1 cellular context compared by ENCODE assay signal in the genomic region with DNA sequence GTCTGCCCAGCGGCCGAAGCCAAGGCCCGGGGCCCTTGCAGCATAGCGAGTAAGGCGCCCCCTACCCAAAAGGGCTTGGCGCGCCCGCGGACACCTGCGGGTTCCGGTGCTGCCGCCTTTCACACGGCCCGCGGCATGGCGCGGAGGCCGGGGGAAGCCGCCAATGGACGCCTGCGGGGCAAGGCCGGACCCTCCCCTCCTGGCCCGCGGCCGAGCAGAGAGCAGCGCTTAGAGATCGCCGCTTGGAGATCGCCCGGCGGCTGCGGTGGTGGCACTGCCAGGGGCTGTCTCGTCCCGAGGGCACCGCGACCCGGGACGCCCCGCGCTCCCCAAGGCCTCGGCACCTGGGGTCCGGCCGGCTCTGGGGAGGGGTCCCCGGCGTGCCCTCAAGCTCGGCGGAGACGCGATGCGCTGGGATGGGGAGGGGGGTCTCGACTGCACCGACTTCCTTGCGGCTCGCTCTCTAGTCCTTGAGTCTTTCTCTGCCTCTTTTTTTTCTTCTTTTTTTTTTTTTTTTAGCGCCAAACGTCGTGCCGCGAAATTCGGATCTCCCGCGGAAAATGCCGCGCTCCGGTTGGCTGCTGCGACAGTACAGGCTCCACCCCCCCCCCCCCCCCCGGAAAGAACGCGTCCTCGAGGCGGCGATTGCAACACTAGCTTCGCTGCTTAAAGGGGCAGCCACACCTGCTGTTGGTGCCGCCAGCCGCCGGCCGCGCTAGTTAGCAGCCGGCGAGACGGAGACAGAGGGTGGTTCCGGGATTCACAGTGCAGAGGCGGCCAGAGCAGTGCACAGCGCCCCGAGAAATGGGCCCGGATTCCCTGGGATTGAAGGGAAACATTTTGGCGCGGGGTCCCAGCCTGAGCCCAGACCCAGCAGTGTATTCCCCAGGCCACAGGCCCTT.
TF ChIP-seq lines count a peak whose summit lies in the region.

A gene with protein sequence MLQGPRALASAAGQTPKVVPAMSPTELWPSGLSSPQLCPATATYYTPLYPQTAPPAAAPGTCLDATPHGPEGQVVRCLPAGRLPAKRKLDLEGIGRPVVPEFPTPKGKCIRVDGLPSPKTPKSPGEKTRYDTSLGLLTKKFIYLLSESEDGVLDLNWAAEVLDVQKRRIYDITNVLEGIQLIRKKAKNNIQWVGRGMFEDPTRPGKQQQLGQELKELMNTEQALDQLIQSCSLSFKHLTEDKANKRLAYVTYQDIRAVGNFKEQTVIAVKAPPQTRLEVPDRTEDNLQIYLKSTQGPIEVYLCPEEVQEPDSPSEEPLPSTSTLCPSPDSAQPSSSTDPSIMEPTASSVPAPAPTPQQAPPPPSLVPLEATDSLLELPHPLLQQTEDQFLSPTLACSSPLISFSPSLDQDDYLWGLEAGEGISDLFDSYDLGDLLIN (minus strand): TSS at position 484 of the 902 bp plus-strand sequence. CDS start 440 bp downstream, at position 44.

TF ChIP-seq in HepG2, 621 proteins besides CTCF, POLR2A, EP300 and RAD21 (continued from another document and continues in another):
- TF ChIP-seq, protein P1, sequence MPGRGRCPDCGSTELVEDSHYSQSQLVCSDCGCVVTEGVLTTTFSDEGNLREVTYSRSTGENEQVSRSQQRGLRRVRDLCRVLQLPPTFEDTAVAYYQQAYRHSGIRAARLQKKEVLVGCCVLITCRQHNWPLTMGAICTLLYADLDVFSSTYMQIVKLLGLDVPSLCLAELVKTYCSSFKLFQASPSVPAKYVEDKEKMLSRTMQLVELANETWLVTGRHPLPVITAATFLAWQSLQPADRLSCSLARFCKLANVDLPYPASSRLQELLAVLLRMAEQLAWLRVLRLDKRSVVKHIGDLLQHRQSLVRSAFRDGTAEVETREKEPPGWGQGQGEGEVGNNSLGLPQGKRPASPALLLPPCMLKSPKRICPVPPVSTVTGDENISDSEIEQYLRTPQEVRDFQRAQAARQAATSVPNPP (CRISPR knock-in tag; IDR thresholded peaks at IDR 0.05): 0 out of 2 replicates have a peak, but pooled peaks have one; percentile 58
- TF ChIP-seq, protein P2, sequence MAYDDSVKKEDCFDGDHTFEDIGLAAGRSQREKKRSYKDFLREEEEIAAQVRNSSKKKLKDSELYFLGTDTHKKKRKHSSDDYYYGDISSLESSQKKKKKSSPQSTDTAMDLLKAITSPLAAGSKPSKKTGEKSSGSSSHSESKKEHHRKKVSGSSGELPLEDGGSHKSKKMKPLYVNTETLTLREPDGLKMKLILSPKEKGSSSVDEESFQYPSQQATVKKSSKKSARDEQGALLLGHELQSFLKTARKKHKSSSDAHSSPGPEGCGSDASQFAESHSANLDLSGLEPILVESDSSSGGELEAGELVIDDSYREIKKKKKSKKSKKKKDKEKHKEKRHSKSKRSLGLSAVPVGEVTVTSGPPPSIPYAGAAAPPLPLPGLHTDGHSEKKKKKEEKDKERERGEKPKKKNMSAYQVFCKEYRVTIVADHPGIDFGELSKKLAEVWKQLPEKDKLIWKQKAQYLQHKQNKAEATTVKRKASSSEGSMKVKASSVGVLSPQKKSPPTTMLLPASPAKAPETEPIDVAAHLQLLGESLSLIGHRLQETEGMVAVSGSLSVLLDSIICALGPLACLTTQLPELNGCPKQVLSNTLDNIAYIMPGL (CRISPR knock-in tag; IDR thresholded peaks at IDR 0.05; ENCODE audit: borderline replicate concordance in 1 of 2, low read depth in 1 of 2): peak in 1 of 2 experiments; percentile 68; a peak in 2 of 4 replicates
- TF ChIP-seq NONO (IDR thresholded peaks at IDR 0.05): no peak
- peak; percentile 20; the same call in 1 of the 2 replicates for TF ChIP-seq NONO (CRISPR knock-in tag; conservative IDR thresholded peaks at IDR 0.05)
- TF ChIP-seq ZNF678 (CRISPR knock-in tag; IDR thresholded peaks at IDR 0.05): 0 out of 2 replicates have a peak, but pooled peaks have one; percentile 31
- TF ChIP-seq ZMYM4 (CRISPR knock-in tag; IDR thresholded peaks at IDR 0.05): 0 out of 2 replicates have a peak, but pooled peaks have one; percentile 45
- TF ChIP-seq AKAP8 (CRISPR knock-in tag; IDR thresholded peaks at IDR 0.05): 0 out of 2 replicates have a peak, but pooled peaks have one; percentile 40
- TF ChIP-seq, protein P3, sequence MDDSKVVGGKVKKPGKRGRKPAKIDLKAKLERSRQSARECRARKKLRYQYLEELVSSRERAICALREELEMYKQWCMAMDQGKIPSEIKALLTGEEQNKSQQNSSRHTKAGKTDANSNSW (CRISPR knock-in tag; IDR thresholded peaks at IDR 0.05; ENCODE audit: borderline replicate concordance): no peak
- no peak for TF ChIP-seq ZNF577 (CRISPR knock-in tag; IDR thresholded peaks at IDR 0.05; ENCODE audit: borderline replicate concordance, low read depth)
- TF ChIP-seq ZNF589 (CRISPR knock-in tag; conservative IDR thresholded peaks at IDR 0.05): no peak; the same call in 1 of the 2 replicates
- no peak for TF ChIP-seq ZNF10 (CRISPR knock-in tag; IDR thresholded peaks at IDR 0.05; ENCODE audit: borderline replicate concordance, low read depth)
- TF ChIP-seq MAF1 (CRISPR knock-in tag; IDR thresholded peaks at IDR 0.05; ENCODE audit: borderline replicate concordance): no peak; the same call in 1 of the 2 replicates
- TF ChIP-seq ZNF879 (CRISPR knock-in tag; IDR thresholded peaks at IDR 0.05): peak; percentile 49; the same call in 1 of the 2 replicates
- 0 out of 2 replicates have a peak, but pooled peaks have one; percentile 47 for TF ChIP-seq RFXAP (CRISPR knock-in tag; IDR thresholded peaks at IDR 0.05; ENCODE audit: borderline replicate concordance)
- TF ChIP-seq KDM5A (IDR thresholded peaks at IDR 0.05; ENCODE audit: borderline replicate concordance, low read length): peak; percentile 69
- TF ChIP-seq, protein P4, sequence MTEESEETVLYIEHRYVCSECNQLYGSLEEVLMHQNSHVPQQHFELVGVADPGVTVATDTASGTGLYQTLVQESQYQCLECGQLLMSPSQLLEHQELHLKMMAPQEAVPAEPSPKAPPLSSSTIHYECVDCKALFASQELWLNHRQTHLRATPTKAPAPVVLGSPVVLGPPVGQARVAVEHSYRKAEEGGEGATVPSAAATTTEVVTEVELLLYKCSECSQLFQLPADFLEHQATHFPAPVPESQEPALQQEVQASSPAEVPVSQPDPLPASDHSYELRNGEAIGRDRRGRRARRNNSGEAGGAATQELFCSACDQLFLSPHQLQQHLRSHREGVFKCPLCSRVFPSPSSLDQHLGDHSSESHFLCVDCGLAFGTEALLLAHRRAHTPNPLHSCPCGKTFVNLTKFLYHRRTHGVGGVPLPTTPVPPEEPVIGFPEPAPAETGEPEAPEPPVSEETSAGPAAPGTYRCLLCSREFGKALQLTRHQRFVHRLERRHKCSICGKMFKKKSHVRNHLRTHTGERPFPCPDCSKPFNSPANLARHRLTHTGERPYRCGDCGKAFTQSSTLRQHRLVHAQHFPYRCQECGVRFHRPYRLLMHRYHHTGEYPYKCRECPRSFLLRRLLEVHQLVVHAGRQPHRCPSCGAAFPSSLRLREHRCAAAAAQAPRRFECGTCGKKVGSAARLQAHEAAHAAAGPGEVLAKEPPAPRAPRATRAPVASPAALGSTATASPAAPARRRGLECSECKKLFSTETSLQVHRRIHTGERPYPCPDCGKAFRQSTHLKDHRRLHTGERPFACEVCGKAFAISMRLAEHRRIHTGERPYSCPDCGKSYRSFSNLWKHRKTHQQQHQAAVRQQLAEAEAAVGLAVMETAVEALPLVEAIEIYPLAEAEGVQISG (CRISPR knock-in tag; IDR thresholded peaks at IDR 0.05): peak; percentile 85
- no peak for TF ChIP-seq TGIF2 (CRISPR knock-in tag; IDR thresholded peaks at IDR 0.05)
- TF ChIP-seq, protein P5, sequence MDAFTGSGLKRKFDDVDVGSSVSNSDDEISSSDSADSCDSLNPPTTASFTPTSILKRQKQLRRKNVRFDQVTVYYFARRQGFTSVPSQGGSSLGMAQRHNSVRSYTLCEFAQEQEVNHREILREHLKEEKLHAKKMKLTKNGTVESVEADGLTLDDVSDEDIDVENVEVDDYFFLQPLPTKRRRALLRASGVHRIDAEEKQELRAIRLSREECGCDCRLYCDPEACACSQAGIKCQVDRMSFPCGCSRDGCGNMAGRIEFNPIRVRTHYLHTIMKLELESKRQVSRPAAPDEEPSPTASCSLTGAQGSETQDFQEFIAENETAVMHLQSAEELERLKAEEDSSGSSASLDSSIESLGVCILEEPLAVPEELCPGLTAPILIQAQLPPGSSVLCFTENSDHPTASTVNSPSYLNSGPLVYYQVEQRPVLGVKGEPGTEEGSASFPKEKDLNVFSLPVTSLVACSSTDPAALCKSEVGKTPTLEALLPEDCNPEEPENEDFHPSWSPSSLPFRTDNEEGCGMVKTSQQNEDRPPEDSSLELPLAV (CRISPR knock-in tag; conservative IDR thresholded peaks at IDR 0.05; ENCODE audit: low read depth): 0 out of 2 replicates have a peak, but pooled peaks have one; percentile 35
- peak; percentile 78; the same call in 1 of the 2 replicates for TF ChIP-seq ZNF235 (CRISPR knock-in tag; IDR thresholded peaks at IDR 0.05; ENCODE audit: borderline replicate concordance)
- TF ChIP-seq, protein P6, sequence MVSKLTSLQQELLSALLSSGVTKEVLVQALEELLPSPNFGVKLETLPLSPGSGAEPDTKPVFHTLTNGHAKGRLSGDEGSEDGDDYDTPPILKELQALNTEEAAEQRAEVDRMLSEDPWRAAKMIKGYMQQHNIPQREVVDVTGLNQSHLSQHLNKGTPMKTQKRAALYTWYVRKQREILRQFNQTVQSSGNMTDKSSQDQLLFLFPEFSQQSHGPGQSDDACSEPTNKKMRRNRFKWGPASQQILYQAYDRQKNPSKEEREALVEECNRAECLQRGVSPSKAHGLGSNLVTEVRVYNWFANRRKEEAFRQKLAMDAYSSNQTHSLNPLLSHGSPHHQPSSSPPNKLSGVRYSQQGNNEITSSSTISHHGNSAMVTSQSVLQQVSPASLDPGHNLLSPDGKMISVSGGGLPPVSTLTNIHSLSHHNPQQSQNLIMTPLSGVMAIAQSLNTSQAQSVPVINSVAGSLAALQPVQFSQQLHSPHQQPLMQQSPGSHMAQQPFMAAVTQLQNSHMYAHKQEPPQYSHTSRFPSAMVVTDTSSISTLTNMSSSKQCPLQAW (CRISPR knock-in tag; IDR thresholded peaks at IDR 0.05): 0 out of 2 replicates have a peak, but pooled peaks have one; percentile 37
- TF ChIP-seq MAFG (CRISPR knock-in tag; IDR thresholded peaks at IDR 0.05): no peak
- TF ChIP-seq NCOA1 (CRISPR knock-in tag; IDR thresholded peaks at IDR 0.05): no peak
- TF ChIP-seq, protein P7, sequence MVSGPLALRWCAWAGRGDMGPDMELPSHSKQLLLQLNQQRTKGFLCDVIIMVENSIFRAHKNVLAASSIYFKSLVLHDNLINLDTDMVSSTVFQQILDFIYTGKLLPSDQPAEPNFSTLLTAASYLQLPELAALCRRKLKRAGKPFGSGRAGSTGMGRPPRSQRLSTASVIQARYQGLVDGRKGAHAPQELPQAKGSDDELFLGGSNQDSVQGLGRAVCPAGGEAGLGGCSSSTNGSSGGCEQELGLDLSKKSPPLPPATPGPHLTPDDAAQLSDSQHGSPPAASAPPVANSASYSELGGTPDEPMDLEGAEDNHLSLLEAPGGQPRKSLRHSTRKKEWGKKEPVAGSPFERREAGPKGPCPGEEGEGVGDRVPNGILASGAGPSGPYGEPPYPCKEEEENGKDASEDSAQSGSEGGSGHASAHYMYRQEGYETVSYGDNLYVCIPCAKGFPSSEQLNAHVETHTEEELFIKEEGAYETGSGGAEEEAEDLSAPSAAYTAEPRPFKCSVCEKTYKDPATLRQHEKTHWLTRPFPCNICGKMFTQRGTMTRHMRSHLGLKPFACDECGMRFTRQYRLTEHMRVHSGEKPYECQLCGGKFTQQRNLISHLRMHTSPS (CRISPR knock-in tag; IDR thresholded peaks at IDR 0.05; ENCODE audit: low read depth): 0 out of 2 replicates have a peak, but pooled peaks have one; percentile 16
- peak; percentile 78 for TF ChIP-seq GABPB1 (CRISPR knock-in tag; IDR thresholded peaks at IDR 0.05)
- peak; percentile 17; the same call in 1 of the 2 replicates for TF ChIP-seq ZFP90 (CRISPR knock-in tag; IDR thresholded peaks at IDR 0.05; ENCODE audit: borderline replicate concordance)
- 0 out of 2 replicates have a peak, but pooled peaks have one; percentile 50 for TF ChIP-seq ZNF891 (CRISPR knock-in tag; IDR thresholded peaks at IDR 0.05)
- TF ChIP-seq, protein P8, sequence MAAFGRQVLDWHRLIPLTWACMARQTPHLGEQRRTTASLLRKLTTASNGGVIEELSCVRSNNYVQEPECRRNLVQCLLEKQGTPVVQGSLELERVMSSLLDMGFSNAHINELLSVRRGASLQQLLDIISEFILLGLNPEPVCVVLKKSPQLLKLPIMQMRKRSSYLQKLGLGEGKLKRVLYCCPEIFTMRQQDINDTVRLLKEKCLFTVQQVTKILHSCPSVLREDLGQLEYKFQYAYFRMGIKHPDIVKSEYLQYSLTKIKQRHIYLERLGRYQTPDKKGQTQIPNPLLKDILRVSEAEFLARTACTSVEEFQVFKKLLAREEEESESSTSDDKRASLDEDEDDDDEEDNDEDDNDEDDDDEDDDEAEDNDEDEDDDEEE (CRISPR knock-in tag; IDR thresholded peaks at IDR 0.05): 0 out of 2 replicates have a peak, but pooled peaks have one; percentile 57
- TF ChIP-seq ZNF75D (CRISPR knock-in tag; IDR thresholded peaks at IDR 0.05; ENCODE audit: borderline replicate concordance): peak; percentile 41; the same call in 1 of the 2 replicates
- no peak for TF ChIP-seq SOX13 (IDR thresholded peaks at IDR 0.05)
- peak in 1 of 2 experiments; percentile 25; a peak in 1 of 4 replicates for TF ChIP-seq SOX13 (CRISPR knock-in tag; conservative IDR thresholded peaks at IDR 0.05 in 1 of 2, IDR thresholded peaks at IDR 0.05 in 1 of 2)
- TF ChIP-seq ZFYVE20 (CRISPR knock-in tag; IDR thresholded peaks at IDR 0.05; ENCODE audit: borderline replicate concordance, low read depth): no peak
- TF ChIP-seq FOXK1 (CRISPR knock-in tag; IDR thresholded peaks at IDR 0.05; ENCODE audit: borderline replicate concordance, low read depth): no peak
- TF ChIP-seq, protein P9, sequence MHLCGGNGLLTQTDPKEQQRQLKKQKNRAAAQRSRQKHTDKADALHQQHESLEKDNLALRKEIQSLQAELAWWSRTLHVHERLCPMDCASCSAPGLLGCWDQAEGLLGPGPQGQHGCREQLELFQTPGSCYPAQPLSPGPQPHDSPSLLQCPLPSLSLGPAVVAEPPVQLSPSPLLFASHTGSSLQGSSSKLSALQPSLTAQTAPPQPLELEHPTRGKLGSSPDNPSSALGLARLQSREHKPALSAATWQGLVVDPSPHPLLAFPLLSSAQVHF (CRISPR knock-in tag; IDR thresholded peaks at IDR 0.05): 0 out of 2 replicates have a peak, but pooled peaks have one; percentile 83
- TF ChIP-seq SP140L (CRISPR knock-in tag; IDR thresholded peaks at IDR 0.05; ENCODE audit: borderline replicate concordance): no peak
- TF ChIP-seq, protein P10, sequence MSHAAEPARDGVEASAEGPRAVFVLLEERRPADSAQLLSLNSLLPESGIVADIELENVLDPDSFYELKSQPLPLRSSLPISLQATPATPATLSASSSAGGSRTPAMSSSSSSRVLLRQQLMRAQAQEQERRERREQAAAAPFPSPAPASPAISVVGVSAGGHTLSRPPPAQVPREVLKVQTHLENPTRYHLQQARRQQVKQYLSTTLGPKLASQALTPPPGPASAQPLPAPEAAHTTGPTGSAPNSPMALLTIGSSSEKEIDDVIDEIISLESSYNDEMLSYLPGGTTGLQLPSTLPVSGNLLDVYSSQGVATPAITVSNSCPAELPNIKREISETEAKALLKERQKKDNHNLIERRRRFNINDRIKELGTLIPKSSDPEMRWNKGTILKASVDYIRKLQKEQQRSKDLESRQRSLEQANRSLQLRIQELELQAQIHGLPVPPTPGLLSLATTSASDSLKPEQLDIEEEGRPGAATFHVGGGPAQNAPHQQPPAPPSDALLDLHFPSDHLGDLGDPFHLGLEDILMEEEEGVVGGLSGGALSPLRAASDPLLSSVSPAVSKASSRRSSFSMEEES (CRISPR knock-in tag; IDR thresholded peaks at IDR 0.05): peak; percentile 44; the same call in 1 of the 2 replicates
